ENCODE assay signal across 10 cellular contexts in the genomic region with DNA sequence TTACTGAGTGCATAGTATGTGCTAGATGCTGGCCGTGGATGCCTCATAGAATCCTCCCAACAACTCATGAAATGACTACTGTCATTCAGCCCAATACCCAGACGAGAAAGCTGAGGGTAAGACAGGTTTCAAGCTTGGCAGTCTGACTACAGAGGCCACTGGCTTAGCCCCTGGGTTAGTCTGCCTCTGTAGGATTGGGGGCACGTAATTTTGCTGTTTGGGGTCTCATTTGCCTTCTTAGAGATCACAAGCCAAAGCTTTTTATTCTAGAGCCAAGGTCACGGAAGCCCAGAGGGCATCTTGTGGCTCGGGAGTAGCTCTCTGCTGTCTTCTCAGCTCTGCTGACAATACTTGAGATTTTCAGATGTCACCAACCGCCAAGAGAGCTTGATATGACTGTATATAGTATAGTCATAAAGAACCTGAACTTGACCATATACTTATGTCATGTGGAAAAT. TPM values are rescaled to one million over a fixed set of nuclear protein-coding genes. Genes with fewer than 3 reads are reported as not detected.
DNase-seq lines count a peak whose midpoint lies in the region; ATAC-seq lines count a peak whose summit lies in the region.
"Had no signal": no experiment of that assay in that cellular context is flagged by ENCODE, and none has a peak within 500 bp of the region (broad histone marks: within the 10 kb centered on the region; RNA-seq: fewer than 3 reads in every experiment).

No MANE protein-coding gene starts in this region.

- H3K27ac ChIP-seq in substantia nigra (ENCODE audit: low read depth, low read length, poor library complexity, severe bottlenecking): peak overlapping the region; percentile 43

- H3K36me3 Mint-ChIP-seq in activated naive CD8-positive, alpha-beta T cell treated with anti-CD3 and anti-CD28 coated beads for 36 hours: no peaks in the 10 kb centered on the region
- no peaks in the 10 kb centered on the region for H3K36me3 Mint-ChIP-seq in naive thymus-derived CD8-positive, alpha-beta T cell

- H3K27ac Mint-ChIP-seq in activated naive CD8-positive, alpha-beta T cell treated with anti-CD3 and anti-CD28 coated beads for 36 hours: peak overlapping the region; percentile 52
- peak overlapping the region in 5 of 10 donors; percentile 25 to 85 (median 53) for H3K27ac Mint-ChIP-seq in naive thymus-derived CD8-positive, alpha-beta T cell

- no peaks in the 10 kb centered on the region for H3K9me3 Mint-ChIP-seq in activated naive CD8-positive, alpha-beta T cell treated with anti-CD3 and anti-CD28 coated beads for 36 hours
- no peaks in the 10 kb centered on the region for H3K9me3 Mint-ChIP-seq in naive thymus-derived CD8-positive, alpha-beta T cell
- H3K9me3 Mint-ChIP-seq: neural crest cell had no signal

- POLR2A ChIA-PET in naive thymus-derived CD8-positive, alpha-beta T cell (lab: Charles Lee): interaction anchor here (1.0 kb wide), 1 partner anchor 10 kb away, joined by 3 read pairs; no protein-coding TSS in a partner anchor

- no peak overlapping the region for H3K4me3 Mint-ChIP-seq in activated naive CD8-positive, alpha-beta T cell treated with anti-CD3 and anti-CD28 coated beads for 36 hours
- peak overlapping the region in 1 of 10 donors; percentile 19 for H3K4me3 Mint-ChIP-seq in naive thymus-derived CD8-positive, alpha-beta T cell
- H3K4me3 Mint-ChIP-seq: neural crest cell had no signal

- ATAC-seq in HG03196 (IDR thresholded peaks at IDR 0.05; ENCODE audit: unreplicated experiment): peak; percentile 54
- ATAC-seq in naive thymus-derived CD8-positive, alpha-beta T cell: no peak
- ATAC-seq: heart left ventricle had no signal

- peak; percentile 30 for DNase-seq in activated T-cell treated with anti-CD3 and anti-CD28 coated beads for 48 hours (ENCODE audit: low read depth)
- no peak for DNase-seq in activated T-cell treated with anti-CD3 and anti-CD28 coated beads for 4 hours
- peak; percentile 14 for DNase-seq in activated naive CD8-positive, alpha-beta T cell treated with anti-CD3 and anti-CD28 coated beads for 36 hours
- DNase-seq in substantia nigra (lab: John Stamatoyannopoulos, UW): no peak
- DNase-seq in naive thymus-derived CD8-positive, alpha-beta T cell: no peak
- no peak for DNase-seq in cerebellar cortex (ENCODE audit: low spot score)
- DNase-seq in NCI-H446 (lab: John Stamatoyannopoulos, UW): no peak
- DNase-seq: heart left ventricle had no signal

- peaks cover 25% of the 10 kb centered on the region for H3K4me1 Mint-ChIP-seq in activated naive CD8-positive, alpha-beta T cell treated with anti-CD3 and anti-CD28 coated beads for 36 hours
- H3K4me1 Mint-ChIP-seq in naive thymus-derived CD8-positive, alpha-beta T cell: peaks cover 12 to 55% (median 28%) of the 10 kb centered on the region in 4 donors
- H3K4me1 Mint-ChIP-seq: neural crest cell had no signal

- H3K27me3 Mint-ChIP-seq in activated naive CD8-positive, alpha-beta T cell treated with anti-CD3 and anti-CD28 coated beads for 36 hours: peaks cover 13% of the 10 kb centered on the region
- peaks cover 0 to 7% (median 3%) of the 10 kb centered on the region in 5 donors for H3K27me3 Mint-ChIP-seq in naive thymus-derived CD8-positive, alpha-beta T cell

RNA-seq across cellular contexts. Expression of gene CCR5, which starts 1.0 kb away (rescaled TPM):
- total RNA-seq in activated naive CD8-positive, alpha-beta T cell treated with anti-CD3 and anti-CD28 coated beads for 36 hours: under 1 TPM; 0.08 to 0.21 TPM
- under 1 TPM; 0.23 to 0.47 TPM for total RNA-seq in naive thymus-derived CD8-positive, alpha-beta T cell
- polyA plus RNA-seq in naive thymus-derived CD8-positive, alpha-beta T cell: 1 to 10 TPM in 1 of 3 donors, under 1 TPM in 1, not detected in 1; 0.27 to 4.5 TPM
- total RNA-seq: neural crest cell had no signal

RNA-seq across cellular contexts. Expression of gene CCR2, which starts 15.8 kb away (rescaled TPM):
- under 1 TPM in 1 of 2 experiments, not detected in 1; 0.16 TPM for total RNA-seq in activated naive CD8-positive, alpha-beta T cell treated with anti-CD3 and anti-CD28 coated beads for 36 hours
- total RNA-seq in naive thymus-derived CD8-positive, alpha-beta T cell: under 1 TPM in 1 of 2 experiments, not detected in 1; 0.16 TPM
- under 1 TPM in 2 of 3 donors, not detected in 1; 0.42 to 0.56 TPM for polyA plus RNA-seq in naive thymus-derived CD8-positive, alpha-beta T cell
- total RNA-seq: neural crest cell had no signal

RNA-seq across cellular contexts. Expression of gene CCRL2, which starts 37.4 kb away (rescaled TPM):
- total RNA-seq in activated naive CD8-positive, alpha-beta T cell treated with anti-CD3 and anti-CD28 coated beads for 36 hours: 1 to 10 TPM; 3.1 to 3.4 TPM
- 1 to 10 TPM; 1.5 to 2.8 TPM for total RNA-seq in naive thymus-derived CD8-positive, alpha-beta T cell
- 1 to 10 TPM in 2 of 3 donors, not detected in 1; 1.1 to 1.2 TPM for polyA plus RNA-seq in naive thymus-derived CD8-positive, alpha-beta T cell
- total RNA-seq: neural crest cell had no signal

Comparison
In these comparisons a context has a peak if more than half of its experiments do, and no peak if none do; other contexts are left out.
1. DNase-seq: peak in activated T-cell treated with anti-CD3 and anti-CD28 coated beads for 48 hours (single experiment) and activated naive CD8-positive, alpha-beta T cell treated with anti-CD3 and anti-CD28 coated beads for 36 hours (single experiment); none in activated T-cell treated with anti-CD3 and anti-CD28 coated beads for 4 hours (single experiment), substantia nigra (0 of 49), naive thymus-derived CD8-positive, alpha-beta T cell (0 of 10), cerebellar cortex (single experiment) and NCI-H446 (0 of 2).